In genomic region chr16:82043680-82044584, GRCh38 we compare ENCODE assay signal across 16 cellular contexts. TPM values are rescaled to one million over a fixed set of nuclear protein-coding genes. Genes with fewer than 3 reads are reported as not detected.
DNase-seq lines count a peak whose midpoint lies in the region; ATAC-seq, FAIRE-seq and TF ChIP-seq lines count a peak whose summit lies in the region.
"Had no signal": no experiment of that assay in that cellular context is flagged by ENCODE, and none has a peak within 500 bp of the region (broad histone marks: within the 10 kb centered on the region; RNA-seq: fewer than 3 reads in every experiment).

No MANE protein-coding gene starts in this region.

- no TSS peak for BruUV-seq in A673 (replicated peaks; lab: Mats Ljungman, UMichigan)
- no TSS peak for BruUV-seq in HepG2 (replicated peaks; lab: Mats Ljungman, UMichigan)

- no peak overlapping the region for H3K27ac Mint-ChIP-seq in stimulated activated naive CD8-positive, alpha-beta T cell treated with anti-CD3 and anti-CD28 coated beads, Interleukin-15, amount 100 ng/mL, for 72 hours
- H3K27ac Mint-ChIP-seq: activated CD8-positive, alpha-beta memory T cell treated with anti-CD3 and anti-CD28 coated beads, Interleukin-2, amount 10 ng/mL, durations not matched to agents 7 days and 5 days; IgD-negative memory B cell had no signal

- DNase-seq in A673 (ENCODE audit: low spot score) (peak; percentile 90), HS-5 (ENCODE audit: low read depth) (peak; percentile 61), choroid plexus epithelial cell (ENCODE audit: low read depth) (peak; percentile 74), HepG2 (ENCODE audit: low spot score) (no peak), GM12892 (ENCODE audit: insufficient read length) (no peak)
- no peak for DNase-seq in activated effector memory CD4-positive, alpha-beta T cell treated with Interleukin-2 at 50 U/mL for 16 hours
- no peak for DNase-seq in stimulated activated naive CD8-positive, alpha-beta T cell treated with anti-CD3 and anti-CD28 coated beads, Interleukin-15, amount 100 ng/mL, for 72 hours
- DNase-seq: activated CD8-positive, alpha-beta memory T cell treated with anti-CD3 and anti-CD28 coated beads, Interleukin-2, amount 10 ng/mL, durations not matched to agents 7 days and 5 days; BE2C; NCI-H2081; nucleus accumbens; stimulated activated CD4-positive, alpha-beta T cell treated with anti-CD3 and anti-CD28 coated beads, Interleukin-2, amount 100 ng/mL, for 48 hours had no signal

- H3K4me3 ChIP-seq in A673 (ENCODE audit: low read depth, low read length, poor library complexity, severe bottlenecking), result no peak overlapping the region
- H3K4me3 ChIP-seq in choroid plexus epithelial cell (ENCODE audit: low read depth, low read length), result no peak overlapping the region
- H3K4me3 ChIP-seq in HepG2 (replicated peaks in 1 of 3; ENCODE audit: insufficient read depth in 1 of 3, low read depth in 2 of 3, low read length in 3 of 3), result peak overlapping the region in 1 of 3 experiments; percentile 8; a peak in 1 of 6 replicates

- no peak for TF ChIP-seq RAD21 in HepG2 (CRISPR knock-in tag; IDR thresholded peaks at IDR 0.05)

- no peak overlapping the region for H3K4me3 Mint-ChIP-seq in stimulated activated naive CD8-positive, alpha-beta T cell treated with anti-CD3 and anti-CD28 coated beads, Interleukin-15, amount 100 ng/mL, for 72 hours
- H3K4me3 Mint-ChIP-seq: activated CD8-positive, alpha-beta memory T cell treated with anti-CD3 and anti-CD28 coated beads, Interleukin-2, amount 10 ng/mL, durations not matched to agents 7 days and 5 days; IgD-negative memory B cell had no signal

- H3K9me3 ChIP-seq in A673 (ENCODE audit: low read depth, low read length, poor library complexity, severe bottlenecking) (no peaks in the 10 kb centered on the region), HepG2 (ENCODE audit: low read length) (no peaks in the 10 kb centered on the region)
- H3K9me3 ChIP-seq: BE2C had no signal

- peak overlapping the region; percentile 89 for H3K27ac ChIP-seq in A673 (ENCODE audit: low read depth, low read length, poor library complexity, severe bottlenecking)
- peak overlapping the region; percentile 25 for H3K27ac ChIP-seq in HepG2 (ENCODE audit: extremely low read length, insufficient read depth, low read length)

- TF ChIP-seq CTCF in A673 (conservative IDR thresholded peaks at IDR 0.05; ENCODE audit: low read depth, low read length), result 0 out of 2 replicates have a peak, but pooled peaks have one; percentile 10
- no peak for TF ChIP-seq CTCF in choroid plexus epithelial cell (conservative IDR thresholded peaks at IDR 0.05; ENCODE audit: low read depth, low read length)
- no peak for TF ChIP-seq CTCF in HepG2 (CRISPR knock-in tag; IDR thresholded peaks at IDR 0.05)

- peaks cover 56% of the 10 kb centered on the region for H3K79me2 ChIP-seq in HepG2 (ENCODE audit: insufficient read depth, low read length)

- H3K4me1 ChIP-seq in A673 (ENCODE audit: insufficient read depth, low read length, poor library complexity, severe bottlenecking) (peaks cover 27% of the 10 kb centered on the region), HepG2 (ENCODE audit: insufficient read depth, low read length) (peaks cover 78% of the 10 kb centered on the region)
- H3K4me1 ChIP-seq: BE2C had no signal

- H3K4me2 ChIP-seq in HepG2 (ENCODE audit: low read depth, low read length), result peak overlapping the region; percentile 58

- WGBS in HepG2 (ENCODE audit: low lambda C conversion rate), result 45% methylated on average over 6 of the region's 6 CpGs

- no peaks in the 10 kb centered on the region for H3K4me1 Mint-ChIP-seq in stimulated activated naive CD8-positive, alpha-beta T cell treated with anti-CD3 and anti-CD28 coated beads, Interleukin-15, amount 100 ng/mL, for 72 hours
- H3K4me1 Mint-ChIP-seq: activated CD8-positive, alpha-beta memory T cell treated with anti-CD3 and anti-CD28 coated beads, Interleukin-2, amount 10 ng/mL, durations not matched to agents 7 days and 5 days; IgD-negative memory B cell had no signal

- in situ Hi-C loops in HepG2 (cut with HindIII; ENCODE audit: extremely low pct_ligation_motif_present, low pct_unique_long_range_greater_than_20kb), result no loop called here

- no peak overlapping the region for H2AFZ ChIP-seq in HepG2 (ENCODE audit: low read length)

- no peaks in the 10 kb centered on the region for H3K9me3 Mint-ChIP-seq in stimulated activated naive CD8-positive, alpha-beta T cell treated with anti-CD3 and anti-CD28 coated beads, Interleukin-15, amount 100 ng/mL, for 72 hours
- H3K9me3 Mint-ChIP-seq: IgD-negative memory B cell had no signal

- peaks cover 10% of the 10 kb centered on the region for H3K27me3 Mint-ChIP-seq in stimulated activated naive CD8-positive, alpha-beta T cell treated with anti-CD3 and anti-CD28 coated beads, Interleukin-15, amount 100 ng/mL, for 72 hours

- TF ChIP-seq EP300 in HepG2 (IDR thresholded peaks at IDR 0.05; ENCODE audit: low read depth in 2 of 2, low read length in 2 of 2), result no peak
- TF ChIP-seq EP300 in HepG2 (CRISPR knock-in tag; IDR thresholded peaks at IDR 0.05; ENCODE audit: borderline replicate concordance), result no peak

- FAIRE-seq in HepG2 (lab: Jason Lieb, UNC), result no peak
- no peak for FAIRE-seq in GM12892 (lab: Jason Lieb, UNC)
- FAIRE-seq: islet of Langerhans had no signal

- CTCF ChIA-PET in A673 (lab: Charles Lee) (no interaction called here), HepG2 (lab: Yijun Ruan, JAX; ENCODE audit: low intra/inter-chr PET ratio, low total read pairs) (no interaction called here)

- ATAC-seq in HepG2, result peak; percentile 71
- no peak for ATAC-seq in HG03442 (IDR thresholded peaks at IDR 0.05; ENCODE audit: unreplicated experiment)
- ATAC-seq in stimulated activated naive CD8-positive, alpha-beta T cell treated with anti-CD3 and anti-CD28 coated beads, Interleukin-15, amount 100 ng/mL, for 72 hours, result no peak
- ATAC-seq: activated CD8-positive, alpha-beta memory T cell treated with anti-CD3 and anti-CD28 coated beads, Interleukin-2, amount 10 ng/mL, durations not matched to agents 7 days and 5 days had no signal

- H3K9ac ChIP-seq in HepG2 (ENCODE audit: insufficient read depth, low read depth, low read length), result no peak overlapping the region

- POLR2A ChIA-PET in A673 (lab: Charles Lee; ENCODE audit: low non-redundant PET), result no interaction called here
- POLR2A ChIA-PET in HepG2 (lab: Yijun Ruan, JAX), result interaction anchor here (0.7 to 2.4 kb wide), 5 partner anchors 9 to 126 kb away, joined by 3 to 9 read pairs (median 3); partner anchors contain the start of genes HSD17B2 and MPHOSPH6

- intact Hi-C loops in A673 (cut with micrococcal nuclease; ENCODE audit: unreplicated experiment), result no loop called here
- intact Hi-C loops in HepG2 (cut with micrococcal nuclease; ENCODE audit: unreplicated experiment), result no loop called here

- no peaks in the 10 kb centered on the region; the same call in 1 of the 2 replicates for H4K20me1 ChIP-seq in HepG2 (ENCODE audit: insufficient read depth, low read length)

- TF ChIP-seq POLR2A in HepG2 (IDR thresholded peaks at IDR 0.05; ENCODE audit: insufficient read depth in 1 of 2, low read depth in 2 of 2, low read length in 2 of 2) (peak; percentile 37 to 40; a peak in 1 of 4 replicates), GM12892 (IDR thresholded peaks at IDR 0.05; ENCODE audit: low read depth, low read length) (no peak)

- H3K36me3 ChIP-seq in A673 (ENCODE audit: insufficient read depth, low read length, poor library complexity, severe bottlenecking) (no peaks in the 10 kb centered on the region), HepG2 (replicated peaks in 1 of 2; ENCODE audit: control insufficient read depth in 1 of 2, insufficient read depth in 2 of 2, low read length in 2 of 2) (peaks cover 2 to 5% of the 10 kb centered on the region in 2 experiments; a peak in 4 of 5 replicates)
- H3K36me3 ChIP-seq: BE2C had no signal

- H3K27me3 ChIP-seq in A673 (replicated peaks; ENCODE audit: insufficient read depth, low read depth, low read length, poor library complexity) (no peaks in the 10 kb centered on the region), HepG2 (ENCODE audit: control insufficient read depth in 1 of 2, insufficient read depth in 2 of 2, low read length in 2 of 2) (no peaks in the 10 kb centered on the region)
- H3K27me3 ChIP-seq: BE2C had no signal

RNA-seq across cellular contexts. Expression of gene HSD17B2, which starts 8.9 kb away (rescaled TPM):
- total RNA-seq in A673 (2021) (3.2 and 4.9 TPM in 2 replicates), HepG2 (2016; rRNA removed; fragmentation: Illumina TruSeq; extraction: Trizol) (20.4 and 26.3 TPM in 2 replicates)
- 8.1 and 10.8 TPM in 2 replicates for total RNA-seq in HepG2 (2016; cell fraction: cytosol; rRNA removed; fragmentation: Illumina TruSeq; extraction: Trizol; ENCODE audit: low read depth)
- 17.1 and 26.5 TPM in 2 replicates for total RNA-seq in HepG2 (2016; cell fraction: insoluble cytoplasmic fraction; rRNA removed; fragmentation: Illumina TruSeq; extraction: Trizol)
- total RNA-seq in HepG2 (2016; cell fraction: membrane; rRNA removed; fragmentation: Illumina TruSeq; extraction: Trizol), result 14.2 and 15.4 TPM in 2 replicates
- 20.3 and 26.6 TPM in 2 replicates for total RNA-seq in HepG2 (2016; cell fraction: nucleus; rRNA removed; fragmentation: Illumina TruSeq; extraction: Trizol)
- 69.3 and 70.7 TPM in 2 replicates for polyA plus RNA-seq in HepG2 (2011; rRNA removed)
- polyA plus RNA-seq in HepG2 (2011; cell fraction: cytosol; rRNA removed), result 63.0 and 86.7 TPM in 2 replicates
- 25.9 and 29.8 TPM in 2 replicates for polyA plus RNA-seq in HepG2 (2011; cell fraction: nucleus; rRNA removed)
- polyA plus RNA-seq in HepG2 (2012), result 99.3 and 106 TPM in 2 replicates
- 10.6 and 11.5 TPM in 2 replicates for polyA plus RNA-seq in HepG2 (2016; cell fraction: cytosol; fragmentation: Illumina TruSeq; extraction: Trizol; ENCODE audit: low read depth)
- polyA plus RNA-seq in HepG2 (2016; cell fraction: insoluble cytoplasmic fraction; fragmentation: Illumina TruSeq; extraction: Trizol; ENCODE audit: low read depth), result 19.6 and 20.2 TPM in 2 replicates
- 13.1 and 14.3 TPM in 2 replicates for polyA plus RNA-seq in HepG2 (2016; cell fraction: membrane; fragmentation: Illumina TruSeq; extraction: Trizol; ENCODE audit: low read depth)
- polyA plus RNA-seq in HepG2 (2016; cell fraction: nucleus; fragmentation: Illumina TruSeq; extraction: Trizol; ENCODE audit: insufficient read depth, low read depth), result 30.1 and 31.0 TPM in 2 replicates
- 150 TPM in 1 of 2 replicates, not detected in the other for polyA minus RNA-seq in HepG2 (2011; rRNA and poly(A)+ RNA removed; ENCODE audit: low replicate concordance)
- polyA minus RNA-seq in HepG2 (2011; cell fraction: cytosol; rRNA and poly(A)+ RNA removed), result 38.6 and 54.8 TPM in 2 replicates
- polyA minus RNA-seq in HepG2 (2011; cell fraction: nucleus; rRNA and poly(A)+ RNA removed), result 77.4 and 89.1 TPM in 2 replicates
- polyA plus RNA-seq in GM12892 (2012; ENCODE audit: missing spikeins), result not detected
- total RNA-seq: activated CD8-positive, alpha-beta memory T cell treated with anti-CD3 and anti-CD28 coated beads, Interleukin-2, amount 10 ng/mL, durations not matched to agents 7 days and 5 days; OCI-LY7 had no signal
- polyA plus RNA-seq: IgD-negative memory B cell had no signal

RNA-seq across cellular contexts. Expression of gene SDR42E1, which starts 32.7 kb away (rescaled TPM):
- total RNA-seq in A673 (2021) (not detected in 2 replicates), HepG2 (2016; rRNA removed; fragmentation: Illumina TruSeq; extraction: Trizol) (0.01 and 0.13 TPM in 2 replicates)
- not detected in 2 replicates for total RNA-seq in HepG2 (2016; cell fraction: cytosol; rRNA removed; fragmentation: Illumina TruSeq; extraction: Trizol; ENCODE audit: low read depth)
- total RNA-seq in HepG2 (2016; cell fraction: insoluble cytoplasmic fraction; rRNA removed; fragmentation: Illumina TruSeq; extraction: Trizol), result 0.09 and 0.39 TPM in 2 replicates
- under 0.01 and 0.09 TPM in 2 replicates for total RNA-seq in HepG2 (2016; cell fraction: membrane; rRNA removed; fragmentation: Illumina TruSeq; extraction: Trizol)
- total RNA-seq in HepG2 (2016; cell fraction: nucleus; rRNA removed; fragmentation: Illumina TruSeq; extraction: Trizol), result 0.03 TPM in 1 of 2 replicates, not detected in the other
- polyA plus RNA-seq in HepG2 (2011; rRNA removed), result 0.01 TPM in 1 of 2 replicates, not detected in the other
- under 0.01 TPM in 1 of 2 replicates, not detected in the other for polyA plus RNA-seq in HepG2 (2011; cell fraction: cytosol; rRNA removed)
- 0.02 TPM in 2 replicates for polyA plus RNA-seq in HepG2 (2011; cell fraction: nucleus; rRNA removed)
- 0.01 TPM in 1 of 2 replicates, not detected in the other for polyA plus RNA-seq in HepG2 (2012)
- not detected in 2 replicates for polyA plus RNA-seq in HepG2 (2016; cell fraction: cytosol; fragmentation: Illumina TruSeq; extraction: Trizol; ENCODE audit: low read depth)
- polyA plus RNA-seq in HepG2 (2016; cell fraction: insoluble cytoplasmic fraction; fragmentation: Illumina TruSeq; extraction: Trizol; ENCODE audit: low read depth), result 0.11 TPM in 2 replicates
- polyA plus RNA-seq in HepG2 (2016; cell fraction: membrane; fragmentation: Illumina TruSeq; extraction: Trizol; ENCODE audit: low read depth), result 0.07 TPM in 1 of 2 replicates, not detected in the other
- polyA plus RNA-seq in HepG2 (2016; cell fraction: nucleus; fragmentation: Illumina TruSeq; extraction: Trizol; ENCODE audit: insufficient read depth, low read depth), result not detected in 2 replicates
- not detected in 2 replicates for polyA minus RNA-seq in HepG2 (2011; rRNA and poly(A)+ RNA removed; ENCODE audit: low replicate concordance)
- not detected in 2 replicates for polyA minus RNA-seq in HepG2 (2011; cell fraction: cytosol; rRNA and poly(A)+ RNA removed)
- not detected in 2 replicates for polyA minus RNA-seq in HepG2 (2011; cell fraction: nucleus; rRNA and poly(A)+ RNA removed)
- polyA plus RNA-seq in GM12892 (2012; ENCODE audit: missing spikeins), result 5.1 TPM

Comparison
In these comparisons a context has a peak if more than half of its experiments do, and no peak if none do; other contexts are left out.
1. DNase-seq: peak in A673 (single experiment), HS-5 (single experiment) and choroid plexus epithelial cell (single experiment); none in HepG2 (single experiment), activated effector memory CD4-positive, alpha-beta T cell treated with Interleukin-2 at 50 U/mL for 16 hours (single experiment), stimulated activated naive CD8-positive, alpha-beta T cell treated with anti-CD3 and anti-CD28 coated beads, Interleukin-15, amount 100 ng/mL, for 72 hours (0 of 2) and GM12892 (single experiment).